Comparison of ENCODE assay signal across 15 cellular contexts in genomic region chr1:3194760-3195479, GRCh38.
"Had no signal": no experiment of that assay in that cellular context is flagged by ENCODE, and none has a peak within 500 bp of the region (broad histone marks: within the 10 kb centered on the region; RNA-seq: fewer than 3 reads in every experiment).

No MANE protein-coding gene starts in this region.

- H3K36me3 Mint-ChIP-seq: activated naive CD8-positive, alpha-beta T cell; WTC11 had no signal

- H3K27ac ChIP-seq: lower lobe of right lung had no signal

- H3K27ac Mint-ChIP-seq: activated CD8-positive, alpha-beta T cell treated with anti-CD3 and anti-CD28 coated beads for 36 hours; activated naive CD8-positive, alpha-beta T cell; WTC11 had no signal

- H3K27me3 Mint-ChIP-seq: activated CD8-positive, alpha-beta T cell treated with anti-CD3 and anti-CD28 coated beads for 36 hours; activated naive CD8-positive, alpha-beta T cell had no signal

- H3K9me3 Mint-ChIP-seq: activated CD8-positive, alpha-beta T cell treated with anti-CD3 and anti-CD28 coated beads for 36 hours; nephron had no signal

- ATAC-seq: activated CD8-positive, alpha-beta T cell treated with anti-CD3 and anti-CD28 coated beads for 36 hours; lower lobe of right lung; WTC11 had no signal

- H3K4me1 ChIP-seq: sigmoid colon had no signal

- DNase-seq: activated CD4-positive, alpha-beta T cell treated with anti-CD3 and anti-CD28 coated beads for 4 hours; activated CD8-positive, alpha-beta memory T cell treated with anti-CD3 and anti-CD28 coated beads, Interleukin-2, amount 50 U/mL, for 4 hours; activated CD8-positive, alpha-beta T cell treated with anti-CD3 and anti-CD28 coated beads for 36 hours; activated effector memory CD4-positive, alpha-beta T cell treated with anti-CD3 and anti-CD28 coated beads, Interleukin-2, amount 50 U/mL, for 16 hours; activated T-cell treated with anti-CD3 and anti-CD28 coated beads, Interleukin-2, amount 50 U/mL, for 48 hours; amygdala; kidney glomerular epithelial cell; lower lobe of right lung; sigmoid colon; stimulated activated CD4-positive, alpha-beta T cell treated with anti-CD3 and anti-CD28 coated beads, Interleukin-2, amount 100 ng/mL, for 24 hours; SW 1271; thyroid gland had no signal

- H3K9me3 ChIP-seq: lower lobe of right lung, sigmoid colon, thyroid gland had no signal

- H3K4me3 Mint-ChIP-seq: activated CD8-positive, alpha-beta T cell treated with anti-CD3 and anti-CD28 coated beads for 36 hours; activated naive CD8-positive, alpha-beta T cell; nephron; WTC11 had no signal

- H3K4me1 Mint-ChIP-seq: WTC11 had no signal

- H3K27me3 ChIP-seq: sigmoid colon, thyroid gland had no signal

- H3K4me3 ChIP-seq: lower lobe of right lung, sigmoid colon, thyroid gland had no signal

- H3K36me3 ChIP-seq: lower lobe of right lung, sigmoid colon, thyroid gland had no signal
